28 cellular contexts compared by ENCODE assay signal in the genomic region with DNA sequence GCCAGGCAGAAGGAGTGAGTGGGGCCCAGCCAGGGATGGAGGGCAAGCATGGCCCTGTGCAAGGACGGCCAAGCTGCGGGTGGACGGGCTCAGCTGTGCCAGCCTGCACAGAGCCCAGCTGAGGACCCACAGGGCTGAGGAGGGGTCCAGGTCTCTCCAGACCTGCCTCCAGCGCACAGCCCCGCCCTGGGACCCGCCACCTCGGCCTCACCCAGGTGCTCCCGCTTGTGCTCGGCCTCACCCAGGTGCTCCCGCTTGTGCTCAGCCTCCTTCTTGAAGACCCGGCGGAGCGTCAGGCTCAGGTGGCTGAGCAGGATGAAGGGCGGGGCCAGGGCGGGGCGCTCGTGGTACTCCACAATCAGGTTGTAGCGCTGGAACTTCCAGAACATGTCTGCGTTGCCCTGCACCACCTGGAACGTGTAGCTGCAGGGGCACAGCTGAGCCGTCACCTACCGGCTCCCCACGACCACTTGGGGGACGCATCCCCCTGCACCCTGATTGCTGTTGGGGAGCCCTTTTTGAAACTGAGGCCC. TPM values are rescaled to one million over a fixed set of nuclear protein-coding genes. Genes with fewer than 3 reads are reported as not detected.
"Had no signal": no experiment of that assay in that cellular context is flagged by ENCODE, and none has a peak within 500 bp of the region (broad histone marks: within the 10 kb centered on the region; RNA-seq: fewer than 3 reads in every experiment).

No MANE protein-coding gene starts in this region.

- ATAC-seq: activated T-cell treated with anti-CD3 and anti-CD28 coated beads, Interleukin-2, amount 50 U/mL, for 4 hours; left lung; natural killer cell; pancreas; right cardiac atrium; upper lobe of right lung had no signal

- H3K27ac Mint-ChIP-seq: activated naive CD8-positive, alpha-beta T cell treated with anti-CD3 and anti-CD28 coated beads for 36 hours; immature natural killer cell; natural killer cell; stimulated activated naive CD8-positive, alpha-beta T cell treated with anti-CD3 and anti-CD28 coated beads, Interleukin-15, Interleukin-2, amounts not matched to agents 100 ng/mL and 50 ng/mL, for 24 hours had no signal

- H3K4me1 Mint-ChIP-seq: central memory CD8-positive, alpha-beta T cell; natural killer cell had no signal

- H3K36me3 Mint-ChIP-seq: activated naive CD8-positive, alpha-beta T cell treated with anti-CD3 and anti-CD28 coated beads for 36 hours; natural killer cell had no signal

- H3K9me3 Mint-ChIP-seq: activated naive CD8-positive, alpha-beta T cell treated with anti-CD3 and anti-CD28 coated beads for 36 hours; activated T-cell treated with anti-CD3 and anti-CD28 coated beads, Interleukin-2, amount 50 U/mL, for 4 hours; central memory CD8-positive, alpha-beta T cell; immature natural killer cell; natural killer cell; stimulated activated naive CD8-positive, alpha-beta T cell treated with anti-CD3 and anti-CD28 coated beads, Interleukin-15, Interleukin-2, amounts not matched to agents 100 ng/mL and 50 ng/mL, for 24 hours had no signal

- H3K27ac ChIP-seq: hepatocyte, left lung, pancreas, thyroid gland, upper lobe of right lung, WERI-Rb-1 had no signal

- H3K4me3 Mint-ChIP-seq: activated naive CD8-positive, alpha-beta T cell treated with anti-CD3 and anti-CD28 coated beads for 36 hours; activated T-cell treated with anti-CD3 and anti-CD28 coated beads, Interleukin-2, amount 50 U/mL, for 4 hours; central memory CD8-positive, alpha-beta T cell; immature natural killer cell; natural killer cell; stimulated activated naive CD8-positive, alpha-beta T cell treated with anti-CD3 and anti-CD28 coated beads, Interleukin-15, Interleukin-2, amounts not matched to agents 100 ng/mL and 50 ng/mL, for 24 hours had no signal

- H3K27me3 ChIP-seq: hepatocyte, pancreas, thyroid gland had no signal

- DNase-seq: activated CD4-positive, alpha-beta T cell treated with anti-CD3 and anti-CD28 coated beads for 1 hour; activated CD8-positive, alpha-beta memory T cell treated with anti-CD3 and anti-CD28 coated beads for 24 hours; activated CD8-positive, alpha-beta memory T cell treated with anti-CD3 and anti-CD28 coated beads, Interleukin-2, amount 50 U/mL, for 4 hours; activated naive CD4-positive, alpha-beta T cell treated with Interleukin-2 at 50 U/mL for 16 hours; activated naive CD8-positive, alpha-beta T cell treated with anti-CD3 and anti-CD28 coated beads for 36 hours; activated T-cell treated with anti-CD3 and anti-CD28 coated beads, Interleukin-2, amount 50 U/mL, for 4 hours; effector memory CD4-positive, alpha-beta T cell; glutamatergic neuron; immature natural killer cell; left lung; natural killer cell; pancreas; right cardiac atrium; stimulated activated CD4-positive, alpha-beta T cell treated with anti-CD3 and anti-CD28 coated beads, Interleukin-12 subunit alpha, Interleukin-12 subunit beta, amount 100 ng/mL, for 4 hours; stimulated activated CD4-positive, alpha-beta T cell treated with anti-CD3 and anti-CD28 coated beads, Interleukin-4, amount 100 ng/mL, for 4 hours; substantia nigra; thyroid gland; upper lobe of right lung; WERI-Rb-1 had no signal

- H3K27me3 Mint-ChIP-seq: activated naive CD8-positive, alpha-beta T cell treated with anti-CD3 and anti-CD28 coated beads for 36 hours; central memory CD8-positive, alpha-beta T cell; stimulated activated naive CD8-positive, alpha-beta T cell treated with anti-CD3 and anti-CD28 coated beads, Interleukin-15, Interleukin-2, amounts not matched to agents 100 ng/mL and 50 ng/mL, for 24 hours had no signal

RNA-seq across cellular contexts. Expression of a gene that starts 37.4 kb away (rescaled TPM):
- total RNA-seq: activated naive CD8-positive, alpha-beta T cell treated with anti-CD3 and anti-CD28 coated beads for 36 hours; activated T-cell treated with anti-CD3 and anti-CD28 coated beads, Interleukin-2, amount 50 U/mL, for 4 hours; astrocyte; dermis microvascular lymphatic vessel endothelial cell; frontal cortex; kidney epithelial cell; left lung; natural killer cell; pulmonary artery endothelial cell; right cardiac atrium; T-helper 2 cell treated with Interferon-gamma antibody and Interleukin-4, amounts not matched to agents 100 ng/mL and 5 ng/mL, for 36 hours; upper lobe of right lung had no signal
- polyA plus RNA-seq: immature natural killer cell had no signal

RNA-seq across cellular contexts. Expression of a gene that starts 37.9 kb away (rescaled TPM):
- total RNA-seq: astrocyte had no signal
